ENCODE assay signal across 9 cellular contexts in genomic region chr4:146450524-146450923, GRCh38.
DNase-seq lines count a peak whose midpoint lies in the region; ATAC-seq and TF ChIP-seq lines count a peak whose summit lies in the region.
"Had no signal": no experiment of that assay in that cellular context is flagged by ENCODE, and none has a peak within 500 bp of the region (broad histone marks: within the 10 kb centered on the region; RNA-seq: fewer than 3 reads in every experiment).

No MANE protein-coding gene starts in this region.

- intact Hi-C loops in head of caudate nucleus (cut with DNase I) (no loop called here), esophagus muscularis mucosa (cut with DNase I) (no loop called here)

- ATAC-seq in GM18499 (IDR thresholded peaks at IDR 0.05; ENCODE audit: insufficient read depth, unreplicated experiment) (peak; percentile 61), HG03135 (IDR thresholded peaks at IDR 0.05; ENCODE audit: unreplicated experiment) (peak; percentile 84)

- TF ChIP-seq CTCF in GM20000 (IDR thresholded peaks at IDR 0.05; ENCODE audit: extremely low read depth, missing control alignments) = no peak
- TF ChIP-seq CTCF in cardiac fibroblast (IDR thresholded peaks at IDR 0.05; ENCODE audit: low read depth, low read length) = no peak
- no peak for TF ChIP-seq CTCF in esophagus muscularis mucosa (IDR thresholded peaks at IDR 0.05)

- TF ChIP-seq POLR2A in esophagus muscularis mucosa (IDR thresholded peaks at IDR 0.05; ENCODE audit: low read depth) = no peak

- H3K4me3 ChIP-seq in cardiac fibroblast (replicated peaks in 1 of 2; ENCODE audit: low read depth in 2 of 2, low read length in 2 of 2) (no peak overlapping the region), esophagus muscularis mucosa (no peak overlapping the region)

- H3K36me3 ChIP-seq in esophagus muscularis mucosa = peaks cover 0 to 3% (median 0%) of the 10 kb centered on the region in 4 donors

- H3K9me3 ChIP-seq in esophagus muscularis mucosa = no peaks in the 10 kb centered on the region

- no peak for TF ChIP-seq EP300 in esophagus muscularis mucosa (IDR thresholded peaks at IDR 0.05)

- H3K27ac ChIP-seq in esophagus muscularis mucosa (replicated peaks in 1 of 4) = no peak overlapping the region

- DNase-seq in GM20000 (ENCODE audit: low spot score) = peak; percentile 49
- DNase-seq in cardiac fibroblast (ENCODE audit: low read depth in 2 of 2) = peak; percentile 10 to 26
- DNase-seq in head of caudate nucleus = no peak
- DNase-seq in esophagus muscularis mucosa (ENCODE audit: extremely low spot score) = no peak
- DNase-seq in mucosa of gallbladder (ENCODE audit: low spot score) = no peak
- no peak for DNase-seq in NCI-H226
- DNase-seq: NCI-H1105 had no signal

- no peaks in the 10 kb centered on the region for H3K27me3 ChIP-seq in esophagus muscularis mucosa

- H3K4me1 ChIP-seq in esophagus muscularis mucosa = no peaks in the 10 kb centered on the region

Comparison
In these comparisons a context has a peak if more than half of its experiments do, and no peak if none do; other contexts are left out.
1. DNase-seq: peak in GM20000 (single experiment) and cardiac fibroblast (2 of 2); none in head of caudate nucleus (0 of 42), esophagus muscularis mucosa (single experiment), mucosa of gallbladder (single experiment) and NCI-H226 (single experiment).